8 cellular contexts compared by ENCODE assay signal in genomic region chr11:21511835-21512440, GRCh38.
DNase-seq lines count a peak whose midpoint lies in the region; ATAC-seq lines count a peak whose summit lies in the region.

No MANE protein-coding gene starts in this region.

- DNase-seq in DMS153 treated with DMSO at 0.1 percent for 48 hours (lab: John Stamatoyannopoulos, UW; ENCODE audit: unreplicated experiment) (peak; percentile 33), NCI-H345 (lab: John Stamatoyannopoulos, UW) (peak; percentile 67), iPS-NIHi11 (ENCODE audit: low spot score) (peak; percentile 87), AG08396 (ENCODE audit: low spot score) (no peak)
- DNase-seq in activated T-cell treated with anti-CD3 and anti-CD28 coated beads, Interleukin-2, amount 50 U/mL, for 48 hours, result peak; percentile 52 to 53
- peak; percentile 63 for DNase-seq in stimulated activated CD8-positive, alpha-beta memory T cell treated with anti-CD3 and anti-CD28 coated beads, Interleukin-4, amount 100 ng/mL, for 48 hours

- ATAC-seq in GM19035 (IDR thresholded peaks at IDR 0.05; ENCODE audit: unreplicated experiment), result peak; percentile 88
- ATAC-seq in HG03280 (IDR thresholded peaks at IDR 0.05; ENCODE audit: unreplicated experiment), result peak; percentile 65
